24 cellular contexts compared by ENCODE assay signal in the genomic region with DNA sequence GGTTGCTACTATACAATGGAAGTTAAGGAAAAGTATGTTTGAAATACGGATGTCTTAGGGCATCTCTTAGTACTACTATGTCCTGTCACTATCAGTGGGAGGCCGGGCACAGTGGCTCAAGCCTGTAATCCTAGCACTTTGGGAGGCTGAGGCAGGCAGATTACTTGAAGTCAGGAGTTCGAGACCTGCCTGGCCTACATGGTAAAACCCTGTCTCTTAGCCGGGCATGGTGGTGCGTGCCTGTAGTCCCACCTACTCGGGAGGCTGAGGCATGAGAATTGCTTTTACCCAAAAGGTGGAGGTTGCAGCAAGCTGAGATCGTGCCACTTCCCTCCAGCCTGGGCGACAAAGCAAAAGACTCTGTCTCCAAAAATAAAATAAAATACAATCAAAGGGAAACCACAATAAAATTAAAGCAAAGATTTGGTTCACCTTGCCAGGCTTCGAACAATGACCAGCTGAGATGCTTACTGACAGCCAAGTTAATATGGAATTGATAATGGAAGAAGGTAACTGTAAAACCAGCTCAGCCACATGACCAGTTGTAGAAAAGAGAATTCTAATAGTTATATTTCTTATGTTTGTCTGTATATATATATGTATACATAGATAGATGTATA. TPM values are rescaled to one million over a fixed set of nuclear protein-coding genes. Genes with fewer than 3 reads are reported as not detected.
"Had no signal": no experiment of that assay in that cellular context is flagged by ENCODE, and none has a peak within 500 bp of the region (broad histone marks: within the 10 kb centered on the region; RNA-seq: fewer than 3 reads in every experiment).

No MANE protein-coding gene starts in this region.

- H3K27me3 ChIP-seq: testis, vagina had no signal

- H2AFZ ChIP-seq: parathyroid adenoma had no signal

- ATAC-seq: activated T-helper 17 cell treated with anti-CD3 and anti-CD28 coated beads, Interleukin-2, amount 50 U/mL, for 72 hours; heart right ventricle; left lung; natural killer cell; right lobe of liver; stimulated activated naive B cell treated with anti-CD40 and anti-IgM and Interleukin-4, amounts not matched to agents 10 μg/mL and 1 μg/mL and 100 μg/mL, for 72 hours had no signal

- H3K4me3 ChIP-seq: coronary artery, heart right ventricle, left lung, lung, right lobe of liver, skin epidermis, testis, vagina had no signal

- H3K79me2 ChIP-seq: parathyroid adenoma had no signal

- H3K9me3 ChIP-seq: heart right ventricle, left lung, right lobe of liver, testis, vagina had no signal

- H3K36me3 Mint-ChIP-seq: activated naive CD8-positive, alpha-beta T cell; natural killer cell had no signal

- H3K27ac Mint-ChIP-seq: activated naive CD8-positive, alpha-beta T cell; activated T-helper 17 cell treated with anti-CD3 and anti-CD28 coated beads, Interleukin-2, amount 50 U/mL, for 72 hours; mesothelial cell of epicardium; natural killer cell; stimulated activated naive B cell treated with anti-CD40 and anti-IgM and Interleukin-4, amounts not matched to agents 10 μg/mL and 1 μg/mL and 100 μg/mL, for 72 hours had no signal

- H3K9me3 Mint-ChIP-seq: activated T-helper 17 cell treated with anti-CD3 and anti-CD28 coated beads, Interleukin-2, amount 50 U/mL, for 72 hours; natural killer cell had no signal

- H3K27ac ChIP-seq: coronary artery, heart right ventricle, left lung, parathyroid adenoma, right lobe of liver, skin epidermis, testis, vagina, VCaP had no signal

- H3K4me1 Mint-ChIP-seq: activated T-helper 17 cell treated with anti-CD3 and anti-CD28 coated beads, Interleukin-2, amount 50 U/mL, for 72 hours; natural killer cell had no signal

- DNase-seq: activated CD4-positive, alpha-beta T cell treated with anti-CD3 and anti-CD28 coated beads, Interleukin-2, amount 50 U/mL, for 1 hour; activated CD4-positive, CD25-positive, alpha-beta regulatory T cell treated with anti-CD3 and anti-CD28 coated beads, Interleukin-2, amount 50 U/mL, for 72 hours; activated T-cell treated with anti-CD3 and anti-CD28 coated beads, Interleukin-2, amount 50 U/mL, for 1 hour; amniotic stem cell; cerebellar nuclear complex; heart right ventricle; left lung; natural killer cell; right lobe of liver; stimulated activated CD4-positive, alpha-beta T cell treated with anti-CD3 and anti-CD28 coated beads, Interleukin-1b, Interleukin-23, amount 100 ng/mL, for 48 hours; stimulated activated naive B cell treated with anti-CD40 and anti-IgM and Interleukin-4, amounts not matched to agents 10 μg/mL and 1 μg/mL and 100 μg/mL, for 72 hours; SW 1271; T-helper 2 cell; testis; trophoblast cell had no signal

- H3K4me1 ChIP-seq: left lung, parathyroid adenoma, right lobe of liver, testis had no signal

- H3K9ac ChIP-seq: parathyroid adenoma had no signal

- H3K36me3 ChIP-seq: heart right ventricle, left lung, right lobe of liver, vagina had no signal

- H3K4me3 Mint-ChIP-seq: activated naive CD8-positive, alpha-beta T cell; activated T-helper 17 cell treated with anti-CD3 and anti-CD28 coated beads, Interleukin-2, amount 50 U/mL, for 72 hours; mesothelial cell of epicardium; natural killer cell; stimulated activated naive B cell treated with anti-CD40 and anti-IgM and Interleukin-4, amounts not matched to agents 10 μg/mL and 1 μg/mL and 100 μg/mL, for 72 hours had no signal

- H3K27me3 Mint-ChIP-seq: stimulated activated naive B cell treated with anti-CD40 and anti-IgM and Interleukin-4, amounts not matched to agents 10 μg/mL and 1 μg/mL and 100 μg/mL, for 72 hours had no signal

RNA-seq across cellular contexts. Expression of gene CD24, which starts 6.5 kb away (rescaled TPM):
- total RNA-seq: activated T-helper 17 cell treated with anti-CD3 and anti-CD28 coated beads, Interleukin-2, amount 50 U/mL, for 72 hours had no signal
